ENCODE assay signal across 29 cellular contexts in genomic region chr16:60675022-60675421, GRCh38.
"Had no signal": no experiment of that assay in that cellular context is flagged by ENCODE, and none has a peak within 500 bp of the region (broad histone marks: within the 10 kb centered on the region; RNA-seq: fewer than 3 reads in every experiment).

No MANE protein-coding gene starts in this region.

- H3K79me2 ChIP-seq: parathyroid adenoma had no signal

- H3K4me3 Mint-ChIP-seq: naive thymus-derived CD8-positive, alpha-beta T cell; natural killer cell treated with Interleukin-12 subunit alpha and Interleukin-12 subunit beta and Interleukin-15 and Interleukin-18, amount 100 ng/mL, for 72 hours; nephron progenitor cell; neural crest cell; stimulated activated effector memory CD8-positive, alpha-beta T cell treated with anti-CD3 and anti-CD28 coated beads, Interleukin-12 subunit alpha, Interleukin-12 subunit beta, amount 100 ng/mL, for 72 hours; stimulated activated naive B cell treated with anti-CD40 and anti-IgM and Interleukin-4, amounts not matched to agents 10 μg/mL and 1 μg/mL and 100 μg/mL, for 72 hours; stimulated activated naive CD8-positive, alpha-beta T cell treated with anti-CD3 and anti-CD28 coated beads, Interleukin-15, Interleukin-2, amounts not matched to agents 100 ng/mL and 50 ng/mL, for 24 hours; type B pancreatic cell had no signal

- DNase-seq: naive thymus-derived CD8-positive, alpha-beta T cell; nephron progenitor cell; occipital lobe; ovary; posterior cingulate gyrus; psoas muscle; right cardiac atrium; right lobe of liver; sigmoid colon; small intestine; stimulated activated CD4-positive, alpha-beta T cell treated with anti-CD3 and anti-CD28 coated beads, Interleukin-15, amount 100 ng/mL, for 24 hours; stimulated activated CD4-positive, alpha-beta T cell treated with anti-CD3 and anti-CD28 coated beads, Interleukin-2, amount 100 ng/mL, for 24 hours; stimulated activated CD4-positive, alpha-beta T cell treated with anti-CD3 and anti-CD28 coated beads, Interleukin-2, amount 100 ng/mL, for 48 hours; stimulated activated CD4-positive, alpha-beta T cell treated with anti-CD3 and anti-CD28 coated beads, Interleukin-4, amount 100 ng/mL, for 24 hours; stimulated activated naive B cell treated with anti-CD40 and anti-IgM and Interleukin-4, amounts not matched to agents 10 μg/mL and 1 μg/mL and 100 μg/mL, for 72 hours; stimulated activated naive CD4-positive, alpha-beta T cell treated with Interleukin-2 at 50 U/mL for 16 hours; stomach; testis; tibial artery; transverse colon; upper lobe of right lung; uterus had no signal

- H3K4me1 ChIP-seq: parathyroid adenoma, psoas muscle, right lobe of liver, sigmoid colon, stomach, testis, tibial artery, transverse colon, upper lobe of right lung, uterus had no signal

- H3K4me1 Mint-ChIP-seq: naive thymus-derived CD8-positive, alpha-beta T cell; nephron progenitor cell; neural crest cell; stimulated activated effector memory CD8-positive, alpha-beta T cell treated with anti-CD3 and anti-CD28 coated beads, Interleukin-12 subunit alpha, Interleukin-12 subunit beta, amount 100 ng/mL, for 72 hours; stimulated activated naive B cell treated with anti-CD40 and anti-IgM and Interleukin-4, amounts not matched to agents 10 μg/mL and 1 μg/mL and 100 μg/mL, for 72 hours had no signal

- H3K9me3 ChIP-seq: ovary, right lobe of liver, sigmoid colon, testis, tibial artery, transverse colon, upper lobe of right lung, uterus had no signal

- H2AFZ ChIP-seq: parathyroid adenoma had no signal

- H3K9me3 Mint-ChIP-seq: nephron progenitor cell; neural crest cell; stimulated activated naive CD8-positive, alpha-beta T cell treated with anti-CD3 and anti-CD28 coated beads, Interleukin-15, Interleukin-2, amounts not matched to agents 100 ng/mL and 50 ng/mL, for 24 hours; type B pancreatic cell had no signal

- H3K27me3 ChIP-seq: ovary, right lobe of liver, sigmoid colon, stomach, testis, tibial artery, transverse colon, upper lobe of right lung, uterus had no signal

- H3K36me3 ChIP-seq: ovary, right lobe of liver, sigmoid colon, stomach, tibial artery, transverse colon, upper lobe of right lung, uterus had no signal

- H3K9ac ChIP-seq: parathyroid adenoma had no signal

- H3K27ac Mint-ChIP-seq: natural killer cell treated with Interleukin-12 subunit alpha and Interleukin-12 subunit beta and Interleukin-15 and Interleukin-18, amount 100 ng/mL, for 72 hours; nephron progenitor cell; progenitor cell of endocrine pancreas; stimulated activated effector memory CD8-positive, alpha-beta T cell treated with anti-CD3 and anti-CD28 coated beads, Interleukin-12 subunit alpha, Interleukin-12 subunit beta, amount 100 ng/mL, for 72 hours; stimulated activated naive B cell treated with anti-CD40 and anti-IgM and Interleukin-4, amounts not matched to agents 10 μg/mL and 1 μg/mL and 100 μg/mL, for 72 hours; stimulated activated naive CD8-positive, alpha-beta T cell treated with anti-CD3 and anti-CD28 coated beads, Interleukin-15, Interleukin-2, amounts not matched to agents 100 ng/mL and 50 ng/mL, for 24 hours; type B pancreatic cell had no signal

- H3K4me3 ChIP-seq: ovary, psoas muscle, right lobe of liver, sigmoid colon, stomach, testis, tibial artery, transverse colon, upper lobe of right lung, uterus had no signal

- H3K27me3 Mint-ChIP-seq: naive thymus-derived CD8-positive, alpha-beta T cell; natural killer cell treated with Interleukin-12 subunit alpha and Interleukin-12 subunit beta and Interleukin-15 and Interleukin-18, amount 100 ng/mL, for 72 hours; progenitor cell of endocrine pancreas; stimulated activated naive B cell treated with anti-CD40 and anti-IgM and Interleukin-4, amounts not matched to agents 10 μg/mL and 1 μg/mL and 100 μg/mL, for 72 hours; stimulated activated naive CD8-positive, alpha-beta T cell treated with anti-CD3 and anti-CD28 coated beads, Interleukin-15, Interleukin-2, amounts not matched to agents 100 ng/mL and 50 ng/mL, for 24 hours; type B pancreatic cell had no signal

- H3K27ac ChIP-seq: ovary, parathyroid adenoma, psoas muscle, right lobe of liver, sigmoid colon, stomach, testis, tibial artery, transverse colon, upper lobe of right lung, uterus had no signal

- H3K36me3 Mint-ChIP-seq: naive thymus-derived CD8-positive, alpha-beta T cell; natural killer cell treated with Interleukin-12 subunit alpha and Interleukin-12 subunit beta and Interleukin-15 and Interleukin-18, amount 100 ng/mL, for 72 hours; stimulated activated effector memory CD8-positive, alpha-beta T cell treated with anti-CD3 and anti-CD28 coated beads, Interleukin-12 subunit alpha, Interleukin-12 subunit beta, amount 100 ng/mL, for 72 hours; stimulated activated naive B cell treated with anti-CD40 and anti-IgM and Interleukin-4, amounts not matched to agents 10 μg/mL and 1 μg/mL and 100 μg/mL, for 72 hours; type B pancreatic cell had no signal
